12 cellular contexts compared by ENCODE assay signal in the genomic region with DNA sequence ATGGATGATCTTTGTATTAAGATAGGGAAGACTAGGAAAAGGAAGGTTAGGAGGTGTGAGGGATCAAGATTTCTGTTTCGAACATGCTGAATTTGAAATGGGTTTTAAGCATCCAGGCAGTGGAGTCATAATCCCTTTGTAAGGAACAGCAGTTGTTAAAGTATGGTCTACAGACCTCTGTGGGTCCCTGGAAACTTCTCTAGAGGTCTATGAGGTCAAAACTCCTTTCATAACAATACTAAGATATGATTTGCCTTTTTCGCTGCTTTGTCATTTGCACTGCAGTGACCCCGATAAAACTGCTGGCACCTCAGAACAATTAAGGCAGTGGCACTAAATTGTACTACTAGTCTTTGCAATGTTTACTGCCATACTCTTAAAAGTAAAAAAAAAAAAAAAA. TPM values are rescaled to one million over a fixed set of nuclear protein-coding genes. Genes with fewer than 3 reads are reported as not detected.
DNase-seq lines count a peak whose midpoint lies in the region; ATAC-seq and TF ChIP-seq lines count a peak whose summit lies in the region.
"Had no signal": no experiment of that assay in that cellular context is flagged by ENCODE, and none has a peak within 500 bp of the region (broad histone marks: within the 10 kb centered on the region; RNA-seq: fewer than 3 reads in every experiment).

No MANE protein-coding gene starts in this region.

- H3K36me3 Mint-ChIP-seq in GM23338 (ENCODE audit: low read depth) (peaks cover 22% of the 10 kb centered on the region; the same call in 2 of the 3 replicates), T-helper 17 cell (ENCODE audit: low read depth) (no peaks in the 10 kb centered on the region)

- H3K9me2 ChIP-seq in GM23338 (ENCODE audit: insufficient read depth) = no peaks in the 10 kb centered on the region

- peak overlapping the region; percentile 10; the same call in 1 of the 2 replicates for H3K27ac Mint-ChIP-seq in GM23338
- no peak overlapping the region for H3K27ac Mint-ChIP-seq in T-helper 17 cell

- DNase-seq in GM23338 (ENCODE audit: low spot score) (no peak), T-helper 17 cell (no peak), NCI-H748 treated with DMSO at 0.1 percent for 48 hours (lab: John Stamatoyannopoulos, UW) (no peak), NCI-H345 (lab: John Stamatoyannopoulos, UW) (no peak)
- DNase-seq: activated effector memory CD4-positive, alpha-beta T cell treated with Interleukin-2 at 50 U/mL for 16 hours; COR-L47; effector CD4-positive, alpha-beta T cell; NCI-H2107 had no signal

- peak overlapping the region; percentile 91; the same call in 1 of the 2 replicates for H3K4me2 ChIP-seq in GM23338

- peaks cover 8% of the 10 kb centered on the region for H3K4me1 Mint-ChIP-seq in GM23338
- peaks cover 20% of the 10 kb centered on the region for H3K4me1 Mint-ChIP-seq in T-helper 17 cell

- H3K27me3 ChIP-seq in ACC112 (ENCODE audit: insufficient read depth, low read length) (no peaks in the 10 kb centered on the region), GM23338 (ENCODE audit: insufficient read depth) (no peaks in the 10 kb centered on the region), iPS-15b (ENCODE audit: control insufficient read depth, insufficient read depth, low read length) (no peaks in the 10 kb centered on the region)

- H4K20me1 ChIP-seq in GM23338 (replicated peaks; ENCODE audit: insufficient read depth) = no peaks in the 10 kb centered on the region

- H3K9me3 ChIP-seq in T-helper 17 cell (ENCODE audit: control insufficient read depth, low read length, poor library complexity, severe bottlenecking) = no peaks in the 10 kb centered on the region
- no peaks in the 10 kb centered on the region for H3K9me3 ChIP-seq in iPS-15b (ENCODE audit: control insufficient read depth, insufficient read depth, low read length)

- H3K4me3 ChIP-seq in ACC112 (ENCODE audit: low read depth, low read length) = peak overlapping the region; percentile 97
- H3K4me3 ChIP-seq in GM23338 = peak overlapping the region; percentile 72
- peak overlapping the region; percentile 1 for H3K4me3 ChIP-seq in iPS-15b (ENCODE audit: low read depth, low read length)

- H3K27me3 Mint-ChIP-seq in GM23338 (ENCODE audit: insufficient read depth, low read depth, poor library complexity) (no peaks in the 10 kb centered on the region), T-helper 17 cell (no peaks in the 10 kb centered on the region)

- H3K4me1 ChIP-seq in ACC112 (ENCODE audit: control insufficient read depth, insufficient read depth, low read length, unreplicated experiment) (peaks cover 23% of the 10 kb centered on the region), GM23338 (ENCODE audit: insufficient read depth) (no peaks in the 10 kb centered on the region), iPS-15b (ENCODE audit: control insufficient read depth, insufficient read depth, low read length) (no peaks in the 10 kb centered on the region)

- peaks cover 65% of the 10 kb centered on the region for H3K79me2 ChIP-seq in ACC112 (ENCODE audit: control insufficient read depth, insufficient read depth, low read length, unreplicated experiment)
- peaks cover 35% of the 10 kb centered on the region for H3K79me2 ChIP-seq in GM23338 (replicated peaks; ENCODE audit: insufficient read depth)

- H2AFZ ChIP-seq in ACC112 (ENCODE audit: low read length, unreplicated experiment) = no peak overlapping the region
- H2AFZ ChIP-seq in GM23338 = no peak overlapping the region

- ATAC-seq in GM23338 (no peak), T-helper 17 cell (no peak), GM19397 (IDR thresholded peaks at IDR 0.05; ENCODE audit: unreplicated experiment) (no peak), GM18505 (IDR thresholded peaks at IDR 0.05; ENCODE audit: unreplicated experiment) (no peak)

- H3K9me3 Mint-ChIP-seq in GM23338 = no peaks in the 10 kb centered on the region; the same call in 2 of the 3 replicates

- no peaks in the 10 kb centered on the region for H3F3A ChIP-seq in GM23338 (replicated peaks; ENCODE audit: low read depth)

- no peak for TF ChIP-seq POLR2A in GM18505 (IDR thresholded peaks at IDR 0.05; ENCODE audit: borderline replicate concordance, extremely low read depth, insufficient read depth, insufficient read length)

- H3K27ac ChIP-seq in ACC112 (ENCODE audit: low read depth, low read length) (no peak overlapping the region), GM23338 (ENCODE audit: low read depth) (no peak overlapping the region)

- TF ChIP-seq CTCF in GM23338 (conservative IDR thresholded peaks at IDR 0.05; ENCODE audit: low read depth in 2 of 2) = no peak

- H3K4me3 Mint-ChIP-seq in GM23338 (peak overlapping the region; percentile 93), T-helper 17 cell (peak overlapping the region; percentile 99)

- peaks cover 5% of the 10 kb centered on the region; the same call in 1 of the 2 replicates for H3K36me3 ChIP-seq in ACC112 (ENCODE audit: insufficient read depth, low read length)
- peaks cover 13% of the 10 kb centered on the region; the same call in 1 of the 2 replicates for H3K36me3 ChIP-seq in GM23338 (ENCODE audit: insufficient read depth)
- H3K36me3 ChIP-seq in iPS-15b (ENCODE audit: control insufficient read depth, insufficient read depth, low read length) = no peaks in the 10 kb centered on the region

- H3K9ac ChIP-seq in iPS-15b (ENCODE audit: low read depth, low read length) = no peak overlapping the region

TF ChIP-seq in GM23338, 12 proteins besides CTCF, POLR2A, EP300 and RAD21 (continues in another document):
- no peak for TF ChIP-seq POLR2AphosphoS5 (IDR thresholded peaks at IDR 0.05; ENCODE audit: low read depth)
- TF ChIP-seq, protein P1, sequence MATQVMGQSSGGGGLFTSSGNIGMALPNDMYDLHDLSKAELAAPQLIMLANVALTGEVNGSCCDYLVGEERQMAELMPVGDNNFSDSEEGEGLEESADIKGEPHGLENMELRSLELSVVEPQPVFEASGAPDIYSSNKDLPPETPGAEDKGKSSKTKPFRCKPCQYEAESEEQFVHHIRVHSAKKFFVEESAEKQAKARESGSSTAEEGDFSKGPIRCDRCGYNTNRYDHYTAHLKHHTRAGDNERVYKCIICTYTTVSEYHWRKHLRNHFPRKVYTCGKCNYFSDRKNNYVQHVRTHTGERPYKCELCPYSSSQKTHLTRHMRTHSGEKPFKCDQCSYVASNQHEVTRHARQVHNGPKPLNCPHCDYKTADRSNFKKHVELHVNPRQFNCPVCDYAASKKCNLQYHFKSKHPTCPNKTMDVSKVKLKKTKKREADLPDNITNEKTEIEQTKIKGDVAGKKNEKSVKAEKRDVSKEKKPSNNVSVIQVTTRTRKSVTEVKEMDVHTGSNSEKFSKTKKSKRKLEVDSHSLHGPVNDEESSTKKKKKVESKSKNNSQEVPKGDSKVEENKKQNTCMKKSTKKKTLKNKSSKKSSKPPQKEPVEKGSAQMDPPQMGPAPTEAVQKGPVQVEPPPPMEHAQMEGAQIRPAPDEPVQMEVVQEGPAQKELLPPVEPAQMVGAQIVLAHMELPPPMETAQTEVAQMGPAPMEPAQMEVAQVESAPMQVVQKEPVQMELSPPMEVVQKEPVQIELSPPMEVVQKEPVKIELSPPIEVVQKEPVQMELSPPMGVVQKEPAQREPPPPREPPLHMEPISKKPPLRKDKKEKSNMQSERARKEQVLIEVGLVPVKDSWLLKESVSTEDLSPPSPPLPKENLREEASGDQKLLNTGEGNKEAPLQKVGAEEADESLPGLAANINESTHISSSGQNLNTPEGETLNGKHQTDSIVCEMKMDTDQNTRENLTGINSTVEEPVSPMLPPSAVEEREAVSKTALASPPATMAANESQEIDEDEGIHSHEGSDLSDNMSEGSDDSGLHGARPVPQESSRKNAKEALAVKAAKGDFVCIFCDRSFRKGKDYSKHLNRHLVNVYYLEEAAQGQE (IDR thresholded peaks at IDR 0.05; ENCODE audit: unreplicated experiment) = no peak
- no peak for TF ChIP-seq ZNF331 (CRISPR knock-in tag; IDR thresholded peaks at IDR 0.05; ENCODE audit: low read depth)
- TF ChIP-seq EZH2 (IDR thresholded peaks at IDR 0.05; ENCODE audit: low read depth, unreplicated experiment) = no peak
- no peak for TF ChIP-seq STAT1 (IDR thresholded peaks at IDR 0.05; ENCODE audit: unreplicated experiment)
- TF ChIP-seq, protein P2, sequence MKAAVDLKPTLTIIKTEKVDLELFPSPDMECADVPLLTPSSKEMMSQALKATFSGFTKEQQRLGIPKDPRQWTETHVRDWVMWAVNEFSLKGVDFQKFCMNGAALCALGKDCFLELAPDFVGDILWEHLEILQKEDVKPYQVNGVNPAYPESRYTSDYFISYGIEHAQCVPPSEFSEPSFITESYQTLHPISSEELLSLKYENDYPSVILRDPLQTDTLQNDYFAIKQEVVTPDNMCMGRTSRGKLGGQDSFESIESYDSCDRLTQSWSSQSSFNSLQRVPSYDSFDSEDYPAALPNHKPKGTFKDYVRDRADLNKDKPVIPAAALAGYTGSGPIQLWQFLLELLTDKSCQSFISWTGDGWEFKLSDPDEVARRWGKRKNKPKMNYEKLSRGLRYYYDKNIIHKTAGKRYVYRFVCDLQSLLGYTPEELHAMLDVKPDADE (IDR thresholded peaks at IDR 0.05) = no peak
- no peak for TF ChIP-seq CREB1 (CRISPR knock-in tag; IDR thresholded peaks at IDR 0.05; ENCODE audit: low read depth)

RNA-seq across cellular contexts. Expression of a gene that starts 1.5 kb away (rescaled TPM):
- 75.2 and 84.5 TPM in 2 replicates for total RNA-seq in GM23338 (2014; rRNA removed; shearing (Covaris generic))
- 112 and 119 TPM in 2 replicates for polyA plus RNA-seq in GM23338 (2016; fragmentation: Nextera tagmentation; extraction: Ambion mirVana)
- total RNA-seq in T-helper 17 cell = under 1 TPM; 0.34 to 0.72 TPM

RNA-seq across cellular contexts. Expression of a gene that starts 21.8 kb away (rescaled TPM):
- 11.3 and 15.0 TPM in 2 replicates for total RNA-seq in GM23338 (2014; rRNA removed; shearing (Covaris generic))
- 16.9 and 17.3 TPM in 2 replicates for polyA plus RNA-seq in GM23338 (2016; fragmentation: Nextera tagmentation; extraction: Ambion mirVana)
- 10 to 100 TPM; 10.4 to 11.1 TPM for total RNA-seq in T-helper 17 cell

Comparison
In these comparisons a context has a peak if more than half of its experiments do, and no peak if none do; other contexts are left out.
1. H3K4me3 ChIP-seq: peak in every context shown above with its lines; median percentile 97 in ACC112; 72 in GM23338; 1 in iPS-15b.
2. RNA of a gene that starts 1.5 kb away (total RNA-seq): 75.2 to 84.5 TPM in GM23338; 0.34 to 0.72 TPM in T-helper 17 cell; every median in the first group is over 10 times any median in the second.